16 cellular contexts compared by ENCODE assay signal in the genomic region with DNA sequence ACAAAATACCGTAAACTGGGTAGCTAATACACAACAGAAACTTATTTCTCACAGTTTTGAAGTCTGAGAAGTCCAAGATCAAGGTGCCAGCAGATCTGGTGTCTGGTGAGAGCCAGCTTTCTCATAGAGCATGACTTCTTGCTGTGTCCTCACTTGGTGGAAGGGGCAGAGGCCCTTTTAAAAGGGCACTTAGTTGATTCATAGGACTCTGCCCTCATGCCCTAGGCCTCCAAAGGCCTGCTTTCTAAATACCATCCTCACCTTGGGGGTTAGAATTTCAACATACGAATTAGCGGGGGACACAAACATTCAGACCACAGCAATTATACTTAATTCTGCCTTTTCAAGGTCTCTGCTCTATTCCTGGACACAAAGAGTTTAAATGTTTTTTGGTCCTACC. TPM values are rescaled to one million over a fixed set of nuclear protein-coding genes. Genes with fewer than 3 reads are reported as not detected.
DNase-seq lines count a peak whose midpoint lies in the region; ATAC-seq and TF ChIP-seq lines count a peak whose summit lies in the region.
"Had no signal": no experiment of that assay in that cellular context is flagged by ENCODE, and none has a peak within 500 bp of the region (broad histone marks: within the 10 kb centered on the region; RNA-seq: fewer than 3 reads in every experiment).

No MANE protein-coding gene starts in this region.

- H3K36me3 Mint-ChIP-seq in progenitor cell of endocrine pancreas (ENCODE audit: insufficient read depth), result no peaks in the 10 kb centered on the region
- H3K36me3 Mint-ChIP-seq: activated naive CD8-positive, alpha-beta T cell treated with anti-CD3 and anti-CD28 coated beads, Interleukin-2, amount 10 ng/mL, durations not matched to agents 7 days and 5 days; WTC11 had no signal

- intact Hi-C loops in A673 (cut with micrococcal nuclease; ENCODE audit: unreplicated experiment) (loop anchor here (2.0 to 10.0 kb wide), 5 partner anchors 250 to 857 kb away; no protein-coding TSS in a partner anchor), OCI-LY7 (cut with micrococcal nuclease; ENCODE audit: unreplicated experiment) (loop anchor here (2.0 to 5.0 kb wide), 3 partner anchors 53 to 431 kb away; a partner anchor contains a TSS)

- H3K9me2 ChIP-seq in OCI-LY7 (ENCODE audit: insufficient read depth, low read length) (no peaks in the 10 kb centered on the region), hepatocyte (replicated peaks; ENCODE audit: insufficient read depth) (no peaks in the 10 kb centered on the region)

- H3K4me1 ChIP-seq in A673 (ENCODE audit: insufficient read depth, low read length, poor library complexity, severe bottlenecking) (peaks cover 59% of the 10 kb centered on the region), OCI-LY7 (ENCODE audit: insufficient read depth, low read length, poor library complexity, severe bottlenecking) (peaks cover 7% of the 10 kb centered on the region), hepatocyte (ENCODE audit: insufficient read depth) (peaks cover 16% of the 10 kb centered on the region)
- H3K4me1 ChIP-seq: prostate gland had no signal

- peak overlapping the region; percentile 5 for H3K27ac Mint-ChIP-seq in progenitor cell of endocrine pancreas
- H3K27ac Mint-ChIP-seq: activated naive CD8-positive, alpha-beta T cell treated with anti-CD3 and anti-CD28 coated beads, Interleukin-2, amount 10 ng/mL, durations not matched to agents 7 days and 5 days; WTC11 had no signal

- DNase-seq in A673 (ENCODE audit: low spot score) (no peak), OCI-LY7 (ENCODE audit: low spot score) (no peak), hepatocyte (ENCODE audit: low spot score) (no peak), progenitor cell of endocrine pancreas (ENCODE audit: low spot score, unreplicated experiment) (no peak), activated gamma-delta T cell treated with Interleukin-2 at 50 U/mL for 16 hours (no peak), islet precursor cell (no peak)
- DNase-seq: activated CD4-positive, alpha-beta T cell treated with anti-CD3 and anti-CD28 coated beads, Interleukin-2, amount 50 U/mL, for 4 hours; activated CD8-positive, alpha-beta memory T cell treated with anti-CD3 and anti-CD28 coated beads, Interleukin-2, amount 50 U/mL, for 4 hours; activated naive CD8-positive, alpha-beta T cell treated with anti-CD3 and anti-CD28 coated beads, Interleukin-2, amount 10 ng/mL, durations not matched to agents 7 days and 5 days had no signal

- H3K9me3 ChIP-seq in A673 (ENCODE audit: low read depth, low read length, poor library complexity, severe bottlenecking), result peaks cover 6% of the 10 kb centered on the region
- H3K9me3 ChIP-seq in OCI-LY7 (ENCODE audit: low read length), result no peaks in the 10 kb centered on the region
- H3K9me3 ChIP-seq in hepatocyte (ENCODE audit: low read depth), result no peaks in the 10 kb centered on the region
- H3K9me3 ChIP-seq: heart right ventricle, prostate gland had no signal

- no peak overlapping the region for H3K4me3 Mint-ChIP-seq in progenitor cell of endocrine pancreas (ENCODE audit: low read depth)
- H3K4me3 Mint-ChIP-seq: activated naive CD8-positive, alpha-beta T cell treated with anti-CD3 and anti-CD28 coated beads, Interleukin-2, amount 10 ng/mL, durations not matched to agents 7 days and 5 days; neural crest cell; WTC11 had no signal

- H3K9me3 Mint-ChIP-seq in progenitor cell of endocrine pancreas (ENCODE audit: low read depth), result no peaks in the 10 kb centered on the region
- H3K9me3 Mint-ChIP-seq: activated naive CD8-positive, alpha-beta T cell treated with anti-CD3 and anti-CD28 coated beads, Interleukin-2, amount 10 ng/mL, durations not matched to agents 7 days and 5 days; neural crest cell; WTC11 had no signal

- POLR2A ChIA-PET in A673 (lab: Charles Lee; ENCODE audit: low non-redundant PET) (interaction anchor here (1.1 kb wide), 1 partner anchor 80 kb away, joined by 3 read pairs; no protein-coding TSS in a partner anchor), OCI-LY7 (lab: Charles Lee) (interaction anchor here (0.6 to 1.9 kb wide), 3 partner anchors 20 to 171 kb away, joined by 3 to 4 read pairs (median 4); a partner anchor contains a TSS)

- H3K27me3 ChIP-seq in A673 (replicated peaks; ENCODE audit: insufficient read depth, low read depth, low read length, poor library complexity) (no peaks in the 10 kb centered on the region), hepatocyte (no peaks in the 10 kb centered on the region)
- H3K27me3 ChIP-seq: heart right ventricle had no signal

- H4K20me1 ChIP-seq in OCI-LY7 (ENCODE audit: insufficient read depth, low read length) (no peaks in the 10 kb centered on the region), hepatocyte (ENCODE audit: insufficient read depth, poor library complexity, severe bottlenecking) (no peaks in the 10 kb centered on the region)

- ATAC-seq in HG03097 (IDR thresholded peaks at IDR 0.05; ENCODE audit: low FRiP score, unreplicated experiment), result no peak
- ATAC-seq in HG03378 (IDR thresholded peaks at IDR 0.05; ENCODE audit: unreplicated experiment), result no peak

- WGBS in hepatocyte (ENCODE audit: low lambda C conversion rate, missing lambda C conversion rate), result 92% methylated on average over 3 of the region's 3 CpGs

- H3K36me3 ChIP-seq in A673 (ENCODE audit: insufficient read depth, low read length, poor library complexity, severe bottlenecking) (peaks cover 41% of the 10 kb centered on the region), OCI-LY7 (ENCODE audit: insufficient read depth, low read length) (no peaks in the 10 kb centered on the region), hepatocyte (replicated peaks; ENCODE audit: insufficient read depth, low read depth) (no peaks in the 10 kb centered on the region)
- H3K36me3 ChIP-seq: heart right ventricle, prostate gland had no signal

- TF ChIP-seq CTCF in A673 (conservative IDR thresholded peaks at IDR 0.05; ENCODE audit: low read depth, low read length) (no peak), OCI-LY7 (conservative IDR thresholded peaks at IDR 0.05; ENCODE audit: low read length) (no peak), hepatocyte (IDR thresholded peaks at IDR 0.05; ENCODE audit: poor library complexity) (no peak), progenitor cell of endocrine pancreas (IDR thresholded peaks at IDR 0.05; ENCODE audit: unreplicated experiment) (no peak)

- peaks cover 8% of the 10 kb centered on the region for H3K4me1 Mint-ChIP-seq in progenitor cell of endocrine pancreas (ENCODE audit: low read depth)

- CTCF ChIA-PET in A673 (lab: Charles Lee) (interaction anchor here (0.6 to 1.3 kb wide), 3 partner anchors 56 to 176 kb away, joined by 4 to 7 read pairs (median 5); no protein-coding TSS in a partner anchor), OCI-LY7 (lab: Charles Lee; ENCODE audit: unreplicated experiment) (interaction anchor here (1.0 to 1.2 kb wide), 2 partner anchors 58 to 176 kb away, joined by 4 to 8 read pairs; no protein-coding TSS in a partner anchor)

- peak overlapping the region; percentile 53; the same call in 1 of the 2 replicates for H2AFZ ChIP-seq in OCI-LY7 (ENCODE audit: low read length)
- no peak overlapping the region for H2AFZ ChIP-seq in hepatocyte

- no TSS peak for BruUV-seq in A673 (replicated peaks; lab: Mats Ljungman, UMichigan)
- BruUV-seq in OCI-LY7 (replicated peaks; lab: Mats Ljungman, UMichigan), result no TSS peak

- H3K27me3 Mint-ChIP-seq in progenitor cell of endocrine pancreas, result no peaks in the 10 kb centered on the region
- H3K27me3 Mint-ChIP-seq: activated naive CD8-positive, alpha-beta T cell treated with anti-CD3 and anti-CD28 coated beads, Interleukin-2, amount 10 ng/mL, durations not matched to agents 7 days and 5 days had no signal

- H3K27ac ChIP-seq in A673 (ENCODE audit: low read depth, low read length, poor library complexity, severe bottlenecking), result peak overlapping the region; percentile 66
- H3K27ac ChIP-seq in OCI-LY7 (ENCODE audit: low read depth, low read length, poor library complexity, severe bottlenecking), result no peak overlapping the region
- H3K27ac ChIP-seq in hepatocyte, result peak overlapping the region; percentile 61
- H3K27ac ChIP-seq: C4-2B had no signal

- no peak overlapping the region for H3K4me3 ChIP-seq in A673 (ENCODE audit: low read depth, low read length, poor library complexity, severe bottlenecking)
- no peak overlapping the region for H3K4me3 ChIP-seq in OCI-LY7 (ENCODE audit: low read depth, low read length, poor library complexity, severe bottlenecking)
- no peak overlapping the region for H3K4me3 ChIP-seq in hepatocyte

- H3K4me2 ChIP-seq in OCI-LY7 (ENCODE audit: low read length) (peak overlapping the region; percentile 59; the same call in 1 of the 2 replicates), hepatocyte (peak overlapping the region; percentile 65)

- H3K79me2 ChIP-seq in OCI-LY7 (ENCODE audit: insufficient read depth, low read depth, low read length) (no peaks in the 10 kb centered on the region), hepatocyte (no peaks in the 10 kb centered on the region)

RNA-seq across cellular contexts. Expression of a gene that starts 52.3 kb away (rescaled TPM):
- 59.5 and 62.3 TPM in 2 replicates for total RNA-seq in A673 (2021)
- total RNA-seq in OCI-LY7 (2014; rRNA removed; shearing (Covaris generic)), result 13.3 and 14.3 TPM in 2 replicates
- total RNA-seq in OCI-LY7 (2022), result 15.6 and 15.9 TPM in 2 replicates
- 41.6 and 45.4 TPM in 2 replicates for total RNA-seq in hepatocyte
- polyA plus RNA-seq in hepatocyte, result 28.2 and 42.5 TPM in 2 replicates
- total RNA-seq in progenitor cell of endocrine pancreas, result 13.6 and 14.6 TPM in 2 replicates
